In genomic region chr12:1534708-1535107, GRCh38 we compare ENCODE assay signal across 9 cellular contexts. TPM values are rescaled to one million over a fixed set of nuclear protein-coding genes. Genes with fewer than 3 reads are reported as not detected.
A peak's percentile ranks its signal among the peaks of the same experiment; 100 is the strongest.
DNase-seq lines count a peak whose midpoint lies in the region; ATAC-seq, FAIRE-seq and TF ChIP-seq lines count a peak whose summit lies in the region.
"Had no signal": no experiment of that assay in that cellular context is flagged by ENCODE, and none has a peak within 500 bp of the region (broad histone marks: within the 10 kb centered on the region; RNA-seq: fewer than 3 reads in every experiment).

No MANE protein-coding gene starts in this region.

- no peaks in the 10 kb centered on the region for H3K9me3 ChIP-seq in DND-41 (ENCODE audit: insufficient read depth, low read length, severe bottlenecking)
- H3K9me3 ChIP-seq in Peyer's patch = no peaks in the 10 kb centered on the region
- H3K9me3 ChIP-seq: ascending aorta had no signal

- H3K4me1 Mint-ChIP-seq in central memory CD8-positive, alpha-beta T cell = peaks cover 25% of the 10 kb centered on the region

- peaks cover 6% of the 10 kb centered on the region for H4K20me1 ChIP-seq in DND-41 (ENCODE audit: insufficient read depth, low read length)

- H3K4me3 ChIP-seq in DND-41 (ENCODE audit: low read depth in 1 of 2, low read length in 2 of 2) (no peak overlapping the region), Peyer's patch (no peak overlapping the region)
- H3K4me3 ChIP-seq: ascending aorta had no signal

- no peaks in the 10 kb centered on the region for H3K36me3 ChIP-seq in DND-41 (ENCODE audit: insufficient read depth, low read length)
- no peaks in the 10 kb centered on the region for H3K36me3 ChIP-seq in Peyer's patch
- H3K36me3 ChIP-seq: ascending aorta had no signal

- H3K4me1 ChIP-seq in DND-41 (ENCODE audit: insufficient read depth, low read length) (peaks cover 18% of the 10 kb centered on the region), Peyer's patch (peaks cover 0 to 24% (median 0%) of the 10 kb centered on the region in 4 donors)

- no peak overlapping the region for H3K9ac ChIP-seq in DND-41 (ENCODE audit: low read depth, low read length)

- H3K27me3 ChIP-seq in DND-41 (ENCODE audit: insufficient read depth, low read length, poor library complexity) (peaks cover 51% of the 10 kb centered on the region), Peyer's patch (peaks cover 0 to 18% of the 10 kb centered on the region in 2 donors)
- H3K27me3 ChIP-seq: ascending aorta had no signal

- H3K27ac ChIP-seq in DND-41 (ENCODE audit: low read length) = no peak overlapping the region
- H3K27ac ChIP-seq in Peyer's patch = no peak overlapping the region
- H3K27ac ChIP-seq: ascending aorta had no signal

- no peaks in the 10 kb centered on the region for H3K9me3 Mint-ChIP-seq in central memory CD8-positive, alpha-beta T cell

- H3K27me3 Mint-ChIP-seq in central memory CD8-positive, alpha-beta T cell = peaks cover 73% of the 10 kb centered on the region

- TF ChIP-seq POLR2A in Peyer's patch (IDR thresholded peaks at IDR 0.05) = no peak

- no peak overlapping the region for H3K4me2 ChIP-seq in DND-41 (ENCODE audit: insufficient read depth, low read length)

- H3K36me3 Mint-ChIP-seq in central memory CD8-positive, alpha-beta T cell (ENCODE audit: insufficient read depth) = peaks cover 4% of the 10 kb centered on the region

- H2AFZ ChIP-seq in DND-41 (ENCODE audit: low read depth, low read length) = no peak overlapping the region

- peak overlapping the region; percentile 79 for H3K4me3 Mint-ChIP-seq in central memory CD8-positive, alpha-beta T cell

- TF ChIP-seq CTCF in DND-41 (IDR thresholded peaks at IDR 0.05; ENCODE audit: borderline replicate concordance, extremely low read depth, low read length, poor library complexity, severe bottlenecking) (no peak), Peyer's patch (IDR thresholded peaks at IDR 0.05) (no peak), D721Med (IDR thresholded peaks at IDR 0.05; ENCODE audit: insufficient read depth, missing control alignments) (no peak)

- DNase-seq in DND-41 = no peak
- no peak for DNase-seq in central memory CD8-positive, alpha-beta T cell (ENCODE audit: low spot score in 2 of 2)
- no peak for DNase-seq in COR-L47 (lab: John Stamatoyannopoulos, UW)
- DNase-seq in Peyer's patch = no peak
- no peak for DNase-seq in D721Med (ENCODE audit: insufficient read length, low spot score)
- no peak for DNase-seq in NK-92 (lab: John Stamatoyannopoulos, UW; ENCODE audit: unreplicated experiment)

- ATAC-seq in DND-41 (ENCODE audit: insufficient read depth, low read depth) (0 out of 3 replicates have a peak, but pooled peaks have one; percentile 30), GM19452 (IDR thresholded peaks at IDR 0.05; ENCODE audit: unreplicated experiment) (peak; percentile 39), HG03432 (IDR thresholded peaks at IDR 0.05; ENCODE audit: unreplicated experiment) (peak; percentile 29)
- no peak for ATAC-seq in central memory CD8-positive, alpha-beta T cell (replicated peaks; ENCODE audit: extremely low read depth, poor library complexity, severe bottlenecking)

- no peaks in the 10 kb centered on the region for H3K79me2 ChIP-seq in DND-41 (ENCODE audit: insufficient read depth, low read length)

- no peak for FAIRE-seq in D721Med (lab: Jason Lieb, UNC)

- H3K27ac Mint-ChIP-seq in central memory CD8-positive, alpha-beta T cell (ENCODE audit: low read depth) = no peak overlapping the region

RNA-seq across cellular contexts. Expression of gene FBXL14, which starts 59.7 kb away (rescaled TPM):
- 10 to 100 TPM in 3 of 4 donors, 1 to 10 TPM in 1; 6.3 to 20.4 (median 12.7) TPM for total RNA-seq in Peyer's patch
